8 cellular contexts compared by ENCODE assay signal in the genomic region with DNA sequence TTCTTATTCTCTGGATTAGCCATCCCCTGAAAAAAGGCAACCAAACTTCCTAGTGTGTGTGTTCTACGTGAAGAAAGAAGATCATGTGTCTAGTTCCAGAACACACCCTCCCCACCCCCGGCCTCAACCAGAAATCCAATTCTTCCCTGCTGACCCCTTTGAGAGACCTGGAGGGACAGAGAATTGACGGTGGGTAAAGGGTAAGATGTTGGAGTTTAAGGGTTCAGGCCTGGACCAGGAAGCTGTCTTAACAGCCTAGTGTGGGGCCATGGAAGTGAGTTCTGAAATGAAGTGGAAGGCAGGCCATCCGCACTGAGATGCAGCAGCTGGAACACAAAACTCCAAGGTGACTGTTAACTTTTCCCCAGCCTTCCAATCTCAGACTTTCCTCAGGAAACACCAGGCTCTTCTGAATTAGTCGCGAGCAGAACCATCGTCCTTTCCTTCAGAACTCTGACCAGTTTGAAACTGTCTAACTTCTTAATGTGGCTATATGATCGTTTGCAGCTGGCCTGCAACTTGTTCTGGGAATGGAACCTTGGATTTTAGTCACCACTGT.
DNase-seq lines count a peak whose midpoint lies in the region; ATAC-seq and TF ChIP-seq lines count a peak whose summit lies in the region.

No MANE protein-coding gene starts in this region.

- H3K4me3 Mint-ChIP-seq in effector memory CD8-positive, alpha-beta T cell: peak overlapping the region; percentile 97 to 98
- peak overlapping the region; percentile 99 for H3K4me3 Mint-ChIP-seq in nephron progenitor cell

- peaks cover 33 to 41% (median 36%) of the 10 kb centered on the region in 11 experiments for H4K20me1 ChIP-seq in BLaER1 treated with 17β-estradiol and CSF1 and Interleukin-3, amounts not matched to agents 10 nM and 100 nM
- peaks cover 35% of the 10 kb centered on the region for H4K20me1 ChIP-seq in OCI-LY3 (ENCODE audit: insufficient read depth, low read length)

- peak overlapping the region; percentile 97 to 98 for H3K27ac Mint-ChIP-seq in effector memory CD8-positive, alpha-beta T cell
- H3K27ac Mint-ChIP-seq in nephron progenitor cell: no peak overlapping the region

- DNase-seq in effector memory CD8-positive, alpha-beta T cell: no peak
- DNase-seq in nephron progenitor cell (no peak), GM03348 (ENCODE audit: low spot score) (no peak), NCI-H748 treated with DMSO at 0.1 percent for 48 hours (lab: John Stamatoyannopoulos, UW) (no peak)

- ATAC-seq in effector memory CD8-positive, alpha-beta T cell (replicated peaks): no peak
- ATAC-seq in HG02610 (IDR thresholded peaks at IDR 0.05; ENCODE audit: unreplicated experiment): no peak
- ATAC-seq in GM19328 (IDR thresholded peaks at IDR 0.05; ENCODE audit: unreplicated experiment): no peak

- peak overlapping the region; percentile 75 to 94 (median 84) for H3K4me2 ChIP-seq in BLaER1 treated with 17β-estradiol and CSF1 and Interleukin-3, amounts not matched to agents 10 nM and 100 nM
- H3K4me2 ChIP-seq in OCI-LY3 (ENCODE audit: low read length): peak overlapping the region; percentile 95

- H3K9me3 Mint-ChIP-seq in effector memory CD8-positive, alpha-beta T cell: no peaks in the 10 kb centered on the region
- H3K9me3 Mint-ChIP-seq in nephron progenitor cell: no peaks in the 10 kb centered on the region

- H3K9me3 ChIP-seq in BLaER1 treated with 17β-estradiol and CSF1 and Interleukin-3, amounts not matched to agents 10 nM and 100 nM (replicated peaks in 1 of 11): no peaks in the 10 kb centered on the region
- no peaks in the 10 kb centered on the region for H3K9me3 ChIP-seq in OCI-LY3 (ENCODE audit: insufficient read depth, low read length)

- peaks cover 32 to 33% of the 10 kb centered on the region in 2 donors for H3K4me1 Mint-ChIP-seq in effector memory CD8-positive, alpha-beta T cell (ENCODE audit: low read depth in 2 of 2)
- H3K4me1 Mint-ChIP-seq in nephron progenitor cell: peaks cover 81% of the 10 kb centered on the region

- H3K27me3 ChIP-seq in BLaER1 treated with 17β-estradiol and CSF1 and Interleukin-3, amounts not matched to agents 10 nM and 100 nM: no peaks in the 10 kb centered on the region
- no peaks in the 10 kb centered on the region for H3K27me3 ChIP-seq in OCI-LY3 (ENCODE audit: low read depth, low read length)

- H3K36me3 Mint-ChIP-seq in effector memory CD8-positive, alpha-beta T cell (ENCODE audit: insufficient read depth): peaks cover 47% of the 10 kb centered on the region
- H3K36me3 Mint-ChIP-seq in nephron progenitor cell (ENCODE audit: low read depth): peaks cover 37% of the 10 kb centered on the region

- peaks cover 74 to 83% (median 80%) of the 10 kb centered on the region in 10 experiments for H3K4me1 ChIP-seq in BLaER1 treated with 17β-estradiol and CSF1 and Interleukin-3, amounts not matched to agents 10 nM and 100 nM
- H3K4me1 ChIP-seq in OCI-LY3 (ENCODE audit: low read length): peaks cover 35% of the 10 kb centered on the region

- peaks cover 35 to 39% (median 39%) of the 10 kb centered on the region in 11 experiments for H3K36me3 ChIP-seq in BLaER1 treated with 17β-estradiol and CSF1 and Interleukin-3, amounts not matched to agents 10 nM and 100 nM
- H3K36me3 ChIP-seq in OCI-LY3 (replicated peaks; ENCODE audit: low read depth, low read length): peaks cover 39% of the 10 kb centered on the region

- TF ChIP-seq CTCF in OCI-LY3 (IDR thresholded peaks at IDR 0.05; ENCODE audit: low read depth, low read length) (no peak), nephron progenitor cell (IDR thresholded peaks at IDR 0.05) (no peak)

- H3K27ac ChIP-seq in BLaER1 treated with 17β-estradiol and CSF1 and Interleukin-3, amounts not matched to agents 10 nM and 100 nM: peak overlapping the region; percentile 87 to 98 (median 96); a peak in 21 of 22 replicates
- H3K27ac ChIP-seq in OCI-LY3 (ENCODE audit: low read length): peak overlapping the region; percentile 31

- H3K79me2 ChIP-seq in OCI-LY3 (ENCODE audit: low read length): peaks cover 47% of the 10 kb centered on the region

- peak overlapping the region; percentile 94 to 99 (median 98) for H3K9ac ChIP-seq in BLaER1 treated with 17β-estradiol and CSF1 and Interleukin-3, amounts not matched to agents 10 nM and 100 nM
- H3K9ac ChIP-seq in OCI-LY3 (ENCODE audit: low read length): peak overlapping the region; percentile 81

- H3K4me3 ChIP-seq in BLaER1 treated with 17β-estradiol and CSF1 and Interleukin-3, amounts not matched to agents 10 nM and 100 nM: peak overlapping the region; percentile 72 to 98 (median 86)
- H3K4me3 ChIP-seq in OCI-LY3 (ENCODE audit: low read length): peak overlapping the region; percentile 94

- H2AFZ ChIP-seq in OCI-LY3 (ENCODE audit: low read depth, low read length): peak overlapping the region; percentile 50

- H3K27me3 Mint-ChIP-seq in effector memory CD8-positive, alpha-beta T cell: no peaks in the 10 kb centered on the region
- no peaks in the 10 kb centered on the region for H3K27me3 Mint-ChIP-seq in nephron progenitor cell (ENCODE audit: low read depth, poor library complexity)
